In genomic region chr6:159097256-159097655, GRCh38 we compare ENCODE assay signal across 3 cellular contexts.
TF ChIP-seq lines count a peak whose summit lies in the region.

No MANE protein-coding gene starts in this region.

TF ChIP-seq in GM23338, 12 proteins besides CTCF, POLR2A, EP300 and RAD21:
- TF ChIP-seq NANOG (IDR thresholded peaks at IDR 0.05; ENCODE audit: borderline replicate concordance) (no peak), ETS1 (IDR thresholded peaks at IDR 0.05) (no peak), JUNB (IDR thresholded peaks at IDR 0.05; ENCODE audit: unreplicated experiment) (no peak), CREB1 (CRISPR knock-in tag; IDR thresholded peaks at IDR 0.05; ENCODE audit: low read depth) (no peak), EZH2 (IDR thresholded peaks at IDR 0.05; ENCODE audit: low read depth, unreplicated experiment) (no peak), ZNF331 (CRISPR knock-in tag; IDR thresholded peaks at IDR 0.05; ENCODE audit: low read depth) (no peak)

TF ChIP-seq in GM12878, 131 proteins besides CTCF, POLR2A, EP300 and RAD21:
- TF ChIP-seq ATF3 (IDR thresholded peaks at IDR 0.05; ENCODE audit: borderline replicate concordance, extremely low read depth, low read depth, low read length) (no peak), MAX (IDR thresholded peaks at IDR 0.05; ENCODE audit: low read depth, low read length) (no peak), RBBP5 (conservative IDR thresholded peaks at IDR 0.05) (no peak), REST (IDR thresholded peaks at IDR 0.05; ENCODE audit: low read depth, low read length) (no peak), RUNX3 (IDR thresholded peaks at IDR 0.05; ENCODE audit: low read length) (0 out of 2 replicates have a peak, but pooled peaks have one; percentile 5), NKRF (conservative IDR thresholded peaks at IDR 0.05) (no peak), BHLHE40 (IDR thresholded peaks at IDR 0.05; ENCODE audit: borderline replicate concordance in 1 of 2, low read depth in 2 of 2, low read length in 1 of 2) (no peak), E2F4 (IDR thresholded peaks at IDR 0.05; ENCODE audit: low read depth, low read length) (no peak), NR2C2 (IDR thresholded peaks at IDR 0.05; ENCODE audit: borderline replicate concordance, control insufficient read depth, insufficient read length, low read depth) (no peak)

TF ChIP-seq in SK-N-SH, 30 proteins besides CTCF, POLR2A, EP300 and RAD21:
- TF ChIP-seq EZH2phosphoT487 (IDR thresholded peaks at IDR 0.05; ENCODE audit: borderline replicate concordance, low read depth) (no peak), CHD2 (IDR thresholded peaks at IDR 0.05; ENCODE audit: low read length, partially characterized antibody) (no peak), POLR2AphosphoS5 (IDR thresholded peaks at IDR 0.05; ENCODE audit: low read depth, low read length) (no peak), SIN3A (IDR thresholded peaks at IDR 0.05; ENCODE audit: borderline replicate concordance, low read depth, low read length) (no peak), MEF2A (IDR thresholded peaks at IDR 0.05; ENCODE audit: borderline replicate concordance, low read depth) (no peak), JUND (IDR thresholded peaks at IDR 0.05) (no peak)
